ENCODE assay signal across 28 cellular contexts in genomic region chr2:217468042-217468441, GRCh38.
DNase-seq lines count a peak whose midpoint lies in the region; ATAC-seq, FAIRE-seq and TF ChIP-seq lines count a peak whose summit lies in the region.
"Had no signal": no experiment of that assay in that cellular context is flagged by ENCODE, and none has a peak within 500 bp of the region (broad histone marks: within the 10 kb centered on the region; RNA-seq: fewer than 3 reads in every experiment).

No MANE protein-coding gene starts in this region.

- 14% methylated on average over 1 of the region's 1 CpG for WGBS in HepG2 (ENCODE audit: low lambda C conversion rate)
- whole genome bisulfite sequencing in right lobe of liver (ENCODE audit: insufficient coverage, low coverage, low lambda C conversion rate, missing lambda C conversion rate): 89% methylated on average over 1 of the region's 1 CpG

- POLR2A ChIA-PET in HepG2 (lab: Yijun Ruan, JAX): no interaction called here

- FAIRE-seq in HepG2 (lab: Jason Lieb, UNC) (no peak), astrocyte (lab: Jason Lieb, UNC) (no peak)
- FAIRE-seq: A204.1, GM18507, H54 had no signal

- H3K4me3 ChIP-seq in HepG2 (replicated peaks in 1 of 3; ENCODE audit: insufficient read depth in 1 of 3, low read depth in 2 of 3, low read length in 3 of 3): no peak overlapping the region
- no peak overlapping the region for H3K4me3 ChIP-seq in right lobe of liver
- H3K4me3 ChIP-seq in astrocyte (ENCODE audit: insufficient read depth, low read depth, low read length): no peak overlapping the region
- H3K4me3 ChIP-seq in Peyer's patch: no peak overlapping the region
- H3K4me3 ChIP-seq: SJCRH30 had no signal

- TF ChIP-seq CTCF in HepG2 (CRISPR knock-in tag; IDR thresholded peaks at IDR 0.05) (no peak), right lobe of liver (IDR thresholded peaks at IDR 0.05) (no peak), astrocyte (IDR thresholded peaks at IDR 0.05; ENCODE audit: insufficient read depth, low read depth, low read length) (no peak), neural crest cell (conservative IDR thresholded peaks at IDR 0.05) (peak; percentile 30), Peyer's patch (IDR thresholded peaks at IDR 0.05) (no peak)

- no peaks in the 10 kb centered on the region for H3K9me3 ChIP-seq in HepG2 (ENCODE audit: low read length)
- H3K9me3 ChIP-seq in right lobe of liver: no peaks in the 10 kb centered on the region
- no peaks in the 10 kb centered on the region for H3K9me3 ChIP-seq in astrocyte (ENCODE audit: insufficient read depth, low read depth, low read length)
- no peaks in the 10 kb centered on the region for H3K9me3 ChIP-seq in Peyer's patch
- H3K9me3 ChIP-seq: Caco-2, SJCRH30 had no signal

- H3K36me3 Mint-ChIP-seq in astrocyte (ENCODE audit: low read depth, unreplicated experiment) (no peaks in the 10 kb centered on the region), neural crest cell (ENCODE audit: low read depth) (peaks cover 2% of the 10 kb centered on the region)
- H3K36me3 Mint-ChIP-seq: CD8-positive, alpha-beta T cell; IgD-negative memory B cell; T-cell had no signal

- H4K20me1 ChIP-seq in HepG2 (ENCODE audit: insufficient read depth, low read length): no peaks in the 10 kb centered on the region
- no peaks in the 10 kb centered on the region for H4K20me1 ChIP-seq in astrocyte (ENCODE audit: insufficient read depth, low read length)

- H3K27ac Mint-ChIP-seq in astrocyte (ENCODE audit: unreplicated experiment) (no peak overlapping the region), neural crest cell (ENCODE audit: unreplicated experiment) (no peak overlapping the region)
- H3K27ac Mint-ChIP-seq: CD8-positive, alpha-beta T cell; IgD-negative memory B cell; T-cell had no signal

- 0 out of 3 replicates have a peak, but pooled peaks have one; percentile 41 for ATAC-seq in HepG2
- no peak for ATAC-seq in right lobe of liver
- ATAC-seq in HG03045 (IDR thresholded peaks at IDR 0.05; ENCODE audit: unreplicated experiment): no peak
- ATAC-seq in HG02759 (IDR thresholded peaks at IDR 0.05; ENCODE audit: unreplicated experiment): no peak
- ATAC-seq: CD8-positive, alpha-beta T cell; PC-3; Right ventricle myocardium inferior; T-cell had no signal

- TF ChIP-seq POLR2A in HepG2 (IDR thresholded peaks at IDR 0.05; ENCODE audit: insufficient read depth in 1 of 2, low read depth in 2 of 2, low read length in 2 of 2): no peak
- no peak for TF ChIP-seq POLR2A in right lobe of liver (IDR thresholded peaks at IDR 0.05)
- no peak for TF ChIP-seq POLR2A in Peyer's patch (IDR thresholded peaks at IDR 0.05)

- H3K4me2 ChIP-seq in HepG2 (ENCODE audit: low read depth, low read length) (no peak overlapping the region), astrocyte (ENCODE audit: low read length) (peak overlapping the region; percentile 4)
- H3K4me2 ChIP-seq: KMS-11 had no signal

- H3K4me3 Mint-ChIP-seq in astrocyte (ENCODE audit: unreplicated experiment): no peak overlapping the region
- no peak overlapping the region for H3K4me3 Mint-ChIP-seq in neural crest cell
- H3K4me3 Mint-ChIP-seq: CD8-positive, alpha-beta T cell; IgD-negative memory B cell; T-cell had no signal

- H3K4me1 Mint-ChIP-seq in astrocyte (ENCODE audit: low read depth, unreplicated experiment) (peaks cover 32% of the 10 kb centered on the region), neural crest cell (peaks cover 18% of the 10 kb centered on the region)
- H3K4me1 Mint-ChIP-seq: T-cell had no signal

- H2AFZ ChIP-seq in HepG2 (ENCODE audit: low read length) (no peak overlapping the region), astrocyte (ENCODE audit: low read depth, low read length) (no peak overlapping the region)

- H3K36me3 ChIP-seq in HepG2 (replicated peaks in 1 of 2; ENCODE audit: control insufficient read depth in 1 of 2, insufficient read depth in 2 of 2, low read length in 2 of 2) (no peaks in the 10 kb centered on the region), right lobe of liver (no peaks in the 10 kb centered on the region), astrocyte (ENCODE audit: insufficient read depth, low read length) (no peaks in the 10 kb centered on the region), Peyer's patch (no peaks in the 10 kb centered on the region)
- H3K36me3 ChIP-seq: SJCRH30 had no signal

- DNase-seq in HepG2 (ENCODE audit: low spot score) (no peak), right lobe of liver (no peak), astrocyte (ENCODE audit: low read depth) (no peak), neural crest cell (ENCODE audit: low read depth, low spot score) (no peak), Peyer's patch (no peak)
- no peak for DNase-seq in effector CD4-positive, alpha-beta T cell
- DNase-seq: Caco-2; CD8-positive, alpha-beta T cell; DMS79 treated with DMSO at 0.1 percent for 48 hours; GF-D8; MM.1S; NCI-H1694 treated with DMSO at 0.1 percent for 48 hours; NCI-H2081; NCI-H2171 treated with DMSO at 0.1 percent for 48 hours; NCI-H345; NCI-H510A treated with DMSO at 0.1 percent for 48 hours; PC-3; SJCRH30; T-cell had no signal

- no peak overlapping the region for H3K27ac ChIP-seq in HepG2 (ENCODE audit: extremely low read length, insufficient read depth, low read length)
- H3K27ac ChIP-seq in right lobe of liver: no peak overlapping the region
- no peak overlapping the region for H3K27ac ChIP-seq in astrocyte (ENCODE audit: low read depth, low read length)
- H3K27ac ChIP-seq in Peyer's patch: no peak overlapping the region
- H3K27ac ChIP-seq: C4-2B, KMS-11, SJCRH30 had no signal

- no peaks in the 10 kb centered on the region for H3K27me3 ChIP-seq in HepG2 (ENCODE audit: control insufficient read depth in 1 of 2, insufficient read depth in 2 of 2, low read length in 2 of 2)
- H3K27me3 ChIP-seq in right lobe of liver: no peaks in the 10 kb centered on the region
- no peaks in the 10 kb centered on the region for H3K27me3 ChIP-seq in astrocyte (ENCODE audit: insufficient read depth, low read length)
- H3K27me3 ChIP-seq in Peyer's patch: no peaks in the 10 kb centered on the region
- H3K27me3 ChIP-seq: SJCRH30 had no signal

- TF ChIP-seq RAD21 in HepG2 (CRISPR knock-in tag; IDR thresholded peaks at IDR 0.05): no peak

- H3K27me3 Mint-ChIP-seq in astrocyte (ENCODE audit: low read depth, unreplicated experiment): no peaks in the 10 kb centered on the region
- H3K27me3 Mint-ChIP-seq in neural crest cell (ENCODE audit: low read depth): no peaks in the 10 kb centered on the region

- CTCF ChIA-PET in HepG2 (lab: Yijun Ruan, JAX; ENCODE audit: low intra/inter-chr PET ratio, low total read pairs): no interaction called here

- H3K9me3 Mint-ChIP-seq in astrocyte (ENCODE audit: unreplicated experiment) (no peaks in the 10 kb centered on the region), neural crest cell (peaks cover 8% of the 10 kb centered on the region)
- H3K9me3 Mint-ChIP-seq: CD8-positive, alpha-beta T cell; T-cell had no signal

- BruUV-seq in HepG2 (replicated peaks; lab: Mats Ljungman, UMichigan): no TSS peak

- no peaks in the 10 kb centered on the region for H3K79me2 ChIP-seq in HepG2 (ENCODE audit: insufficient read depth, low read length)
- no peaks in the 10 kb centered on the region for H3K79me2 ChIP-seq in astrocyte (ENCODE audit: insufficient read depth, low read length)

- H3K4me1 ChIP-seq in HepG2 (ENCODE audit: insufficient read depth, low read length) (no peaks in the 10 kb centered on the region), right lobe of liver (no peaks in the 10 kb centered on the region), astrocyte (ENCODE audit: insufficient read depth, low read length) (peaks cover 5% of the 10 kb centered on the region), Peyer's patch (no peaks in the 10 kb centered on the region)
- H3K4me1 ChIP-seq: Caco-2, SJCRH30 had no signal

- intact Hi-C loops in HepG2 (cut with micrococcal nuclease; ENCODE audit: unreplicated experiment) (no loop called here), right lobe of liver (cut with DNase I) (no loop called here)

- in situ Hi-C loops in HepG2 (cut with HindIII; ENCODE audit: extremely low pct_ligation_motif_present, low pct_unique_long_range_greater_than_20kb): no loop called here

- H3K9ac ChIP-seq in HepG2 (ENCODE audit: insufficient read depth, low read depth, low read length): no peak overlapping the region
- no peak overlapping the region for H3K9ac ChIP-seq in astrocyte (ENCODE audit: low read length)
- H3K9ac ChIP-seq: KMS-11 had no signal

- TF ChIP-seq EP300 in HepG2 (IDR thresholded peaks at IDR 0.05; ENCODE audit: low read depth in 2 of 2, low read length in 2 of 2) (no peak), HepG2 (CRISPR knock-in tag; IDR thresholded peaks at IDR 0.05; ENCODE audit: borderline replicate concordance) (no peak)

TF ChIP-seq in HepG2, 621 proteins besides CTCF, POLR2A, EP300 and RAD21 (continues in another document):
- no peak for TF ChIP-seq USF2 (IDR thresholded peaks at IDR 0.05; ENCODE audit: low read depth, low read length)
- TF ChIP-seq USF2 (CRISPR knock-in tag; IDR thresholded peaks at IDR 0.05; ENCODE audit: borderline replicate concordance): no peak
- no peak for TF ChIP-seq HINFP (CRISPR knock-in tag; IDR thresholded peaks at IDR 0.05; ENCODE audit: low read depth)
- TF ChIP-seq POGZ (CRISPR knock-in tag; IDR thresholded peaks at IDR 0.05): no peak
- TF ChIP-seq ZNF567 (CRISPR knock-in tag; IDR thresholded peaks at IDR 0.05; ENCODE audit: borderline replicate concordance): no peak
